ENCODE assay signal across 9 cellular contexts in the genomic region with DNA sequence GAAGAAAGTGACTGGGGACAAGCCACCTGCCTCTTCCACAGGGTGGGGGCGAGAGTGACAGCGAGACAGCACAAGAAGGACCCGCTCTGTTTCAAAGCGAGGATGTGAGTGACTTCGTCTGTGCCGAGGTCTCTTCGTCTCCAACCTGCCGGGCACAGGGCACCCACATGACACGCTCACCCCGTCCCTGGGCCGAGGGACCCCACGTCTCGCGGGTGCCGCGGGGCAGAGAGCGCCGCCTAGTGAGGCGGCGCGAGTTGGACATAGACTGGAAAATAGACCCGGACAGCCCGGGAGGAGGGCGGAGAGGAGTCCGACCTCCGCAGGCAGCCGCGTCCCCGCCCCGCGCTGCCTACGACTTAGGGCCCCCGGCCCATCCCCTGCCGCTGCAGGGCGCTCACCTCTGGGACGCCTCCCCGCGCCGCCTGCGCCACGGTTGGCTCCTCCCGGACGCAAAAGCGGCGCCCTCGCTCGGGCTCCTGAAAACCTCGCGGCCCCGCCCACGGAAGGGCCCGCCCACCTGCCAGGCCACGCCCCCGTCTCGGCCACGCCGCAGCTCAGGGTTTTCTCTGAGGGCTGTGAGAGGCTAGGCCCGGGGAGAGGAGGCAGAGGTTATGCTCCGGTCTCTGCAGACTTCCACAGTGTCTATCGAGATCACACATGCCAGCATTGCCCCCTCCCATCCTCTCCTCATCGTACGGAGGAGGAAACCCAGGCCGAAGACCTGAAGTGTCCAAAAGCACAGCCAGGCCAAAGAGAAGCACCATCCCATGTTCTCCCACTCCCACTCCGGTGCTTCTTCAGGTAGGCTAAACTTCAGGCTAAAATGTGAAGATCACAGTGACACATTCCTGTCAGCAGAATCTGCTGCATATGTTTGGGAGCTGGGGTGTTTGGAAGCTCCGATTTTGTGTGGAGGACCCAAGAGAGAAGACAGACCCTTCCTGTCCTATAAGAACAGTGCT. TPM values are rescaled to one million over a fixed set of nuclear protein-coding genes. Genes with fewer than 3 reads are reported as not detected.
DNase-seq lines count a peak whose midpoint lies in the region; ATAC-seq and TF ChIP-seq lines count a peak whose summit lies in the region.
"Had no signal": no experiment of that assay in that cellular context is flagged by ENCODE, and none has a peak within 500 bp of the region (broad histone marks: within the 10 kb centered on the region; RNA-seq: fewer than 3 reads in every experiment).

A gene with protein sequence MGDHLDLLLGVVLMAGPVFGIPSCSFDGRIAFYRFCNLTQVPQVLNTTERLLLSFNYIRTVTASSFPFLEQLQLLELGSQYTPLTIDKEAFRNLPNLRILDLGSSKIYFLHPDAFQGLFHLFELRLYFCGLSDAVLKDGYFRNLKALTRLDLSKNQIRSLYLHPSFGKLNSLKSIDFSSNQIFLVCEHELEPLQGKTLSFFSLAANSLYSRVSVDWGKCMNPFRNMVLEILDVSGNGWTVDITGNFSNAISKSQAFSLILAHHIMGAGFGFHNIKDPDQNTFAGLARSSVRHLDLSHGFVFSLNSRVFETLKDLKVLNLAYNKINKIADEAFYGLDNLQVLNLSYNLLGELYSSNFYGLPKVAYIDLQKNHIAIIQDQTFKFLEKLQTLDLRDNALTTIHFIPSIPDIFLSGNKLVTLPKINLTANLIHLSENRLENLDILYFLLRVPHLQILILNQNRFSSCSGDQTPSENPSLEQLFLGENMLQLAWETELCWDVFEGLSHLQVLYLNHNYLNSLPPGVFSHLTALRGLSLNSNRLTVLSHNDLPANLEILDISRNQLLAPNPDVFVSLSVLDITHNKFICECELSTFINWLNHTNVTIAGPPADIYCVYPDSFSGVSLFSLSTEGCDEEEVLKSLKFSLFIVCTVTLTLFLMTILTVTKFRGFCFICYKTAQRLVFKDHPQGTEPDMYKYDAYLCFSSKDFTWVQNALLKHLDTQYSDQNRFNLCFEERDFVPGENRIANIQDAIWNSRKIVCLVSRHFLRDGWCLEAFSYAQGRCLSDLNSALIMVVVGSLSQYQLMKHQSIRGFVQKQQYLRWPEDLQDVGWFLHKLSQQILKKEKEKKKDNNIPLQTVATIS (minus strand): TSS at position 454 of the 965 bp plus-strand sequence. CDS start 30,217 bp downstream, outside the sequence.

- no peak within 1 kb of the TSS for H2BK12ac ChIP-seq in mesenchymal stem cell (ENCODE audit: low read length in 2 of 2)

- H3K4me2 ChIP-seq in mesenchymal stem cell (ENCODE audit: low read length, poor library complexity, severe bottlenecking), result peak within 1 kb of the TSS; percentile 84

- H3K4me1 ChIP-seq in mesenchymal stem cell (ENCODE audit: control insufficient read depth, insufficient read depth, low read depth, low read length), result peaks cover 11% of the 10 kb centered on the region

- TF ChIP-seq CTCF in activated CD8-positive, alpha-beta T cell treated with anti-CD3 and anti-CD28 coated beads for 36 hours (IDR thresholded peaks at IDR 0.05), result peak; percentile 79

- H3K36me3 Mint-ChIP-seq in activated CD8-positive, alpha-beta T cell treated with anti-CD3 and anti-CD28 coated beads for 36 hours (ENCODE audit: low read depth), result no peaks in the 10 kb centered on the region

- no peaks in the 10 kb centered on the region for H3K79me1 ChIP-seq in mesenchymal stem cell (replicated peaks; ENCODE audit: low read length, poor library complexity, severe bottlenecking)

- H2BK120ac ChIP-seq in mesenchymal stem cell (ENCODE audit: low read depth, low read length), result peak within 1 kb of the TSS; percentile 27

- peak within 1 kb of the TSS in 1 of 2 experiments; percentile 66 for H3K18ac ChIP-seq in mesenchymal stem cell (ENCODE audit: low read depth in 1 of 2, low read length in 2 of 2)

- H3K4me3 Mint-ChIP-seq in activated CD8-positive, alpha-beta T cell treated with anti-CD3 and anti-CD28 coated beads for 36 hours, result peak within 1 kb of the TSS; percentile 68

- peak within 1 kb of the TSS; percentile 34 for H3K9ac ChIP-seq in mesenchymal stem cell (ENCODE audit: low read length)

- no peak within 1 kb of the TSS for H2BK15ac ChIP-seq in mesenchymal stem cell (ENCODE audit: low read depth, poor library complexity, severe bottlenecking)

- H3K14ac ChIP-seq in mesenchymal stem cell (ENCODE audit: low read length in 2 of 2), result no peak within 1 kb of the TSS

- ATAC-seq in GM19351 (IDR thresholded peaks at IDR 0.05; ENCODE audit: unreplicated experiment), result peak; percentile 84
- peak; percentile 86 for ATAC-seq in HG03460 (IDR thresholded peaks at IDR 0.05; ENCODE audit: unreplicated experiment)
- ATAC-seq in activated CD8-positive, alpha-beta T cell treated with anti-CD3 and anti-CD28 coated beads for 36 hours, result peak; percentile 90

- DNase-seq in C1 segment of cervical spinal cord (lab: John Stamatoyannopoulos, UW) (peak in 12 of 14 donors; percentile 11 to 78 (median 56)), NCI-H69 (lab: John Stamatoyannopoulos, UW) (peak; percentile 96), mesenchymal stem cell (peak; percentile 41)
- DNase-seq in activated CD8-positive, alpha-beta T cell treated with anti-CD3 and anti-CD28 coated beads for 36 hours, result peak; percentile 92
- peak; percentile 83 for DNase-seq in effector CD4-positive, alpha-beta T cell
- peak; percentile 83 for DNase-seq in stimulated activated CD8-positive, alpha-beta memory T cell treated with anti-CD3 and anti-CD28 coated beads, Interleukin-12 subunit alpha, Interleukin-12 subunit beta, amount 100 ng/mL, for 4 hours (ENCODE audit: low read depth)

- peaks cover 11% of the 10 kb centered on the region for H3K9me3 ChIP-seq in mesenchymal stem cell (ENCODE audit: control insufficient read depth, low read length)

- H3K27me3 ChIP-seq in mesenchymal stem cell (ENCODE audit: control insufficient read depth in 1 of 2, insufficient read depth in 1 of 2, low read length in 2 of 2), result peaks cover 27 to 44% of the 10 kb centered on the region in 2 experiments

- H4K8ac ChIP-seq in mesenchymal stem cell (ENCODE audit: low read length), result no peak within 1 kb of the TSS

- no peak within 1 kb of the TSS for H2BK5ac ChIP-seq in mesenchymal stem cell (ENCODE audit: low read depth, low read length, poor library complexity, severe bottlenecking)

- no peaks in the 10 kb centered on the region for H3K36me3 ChIP-seq in mesenchymal stem cell (ENCODE audit: control insufficient read depth in 1 of 2, insufficient read depth in 2 of 2, low read depth in 1 of 2, low read length in 2 of 2)

- H3K27ac ChIP-seq in mesenchymal stem cell (ENCODE audit: low read length, poor library complexity, severe bottlenecking), result no peak within 1 kb of the TSS

- intact Hi-C loops in activated CD8-positive, alpha-beta T cell treated with anti-CD3 and anti-CD28 coated beads for 36 hours (cut with micrococcal nuclease), result no loop called here

- no peak within 1 kb of the TSS for H4K91ac ChIP-seq in mesenchymal stem cell (ENCODE audit: low read length)

- peaks cover 5% of the 10 kb centered on the region for H3K9me3 Mint-ChIP-seq in activated CD8-positive, alpha-beta T cell treated with anti-CD3 and anti-CD28 coated beads for 36 hours

- no peaks in the 10 kb centered on the region for H3K27me3 Mint-ChIP-seq in activated CD8-positive, alpha-beta T cell treated with anti-CD3 and anti-CD28 coated beads for 36 hours

- POLR2A ChIA-PET in activated CD8-positive, alpha-beta T cell treated with anti-CD3 and anti-CD28 coated beads for 36 hours (lab: Charles Lee), result interaction anchor here (0.7 kb wide), 1 partner anchor 10 kb away, joined by 3 read pairs; no protein-coding TSS in a partner anchor

- peak within 1 kb of the TSS in 1 of 2 experiments; percentile 73 for H3K23ac ChIP-seq in mesenchymal stem cell (ENCODE audit: low read length in 2 of 2)

- 9% methylated on average over 64 of the region's 65 CpGs for WGBS in mesenchymal stem cell

- CTCF ChIA-PET in activated CD8-positive, alpha-beta T cell treated with anti-CD3 and anti-CD28 coated beads for 36 hours (lab: Charles Lee), result interaction anchor here (0.6 to 3.7 kb wide), 7 partner anchors 9 to 105 kb away, joined by 3 to 60 read pairs (median 5); no protein-coding TSS in a partner anchor

- H3K27ac Mint-ChIP-seq in activated CD8-positive, alpha-beta T cell treated with anti-CD3 and anti-CD28 coated beads for 36 hours, result peak within 1 kb of the TSS; percentile 75

- peak within 1 kb of the TSS; percentile 91 for H2AFZ ChIP-seq in mesenchymal stem cell (ENCODE audit: low read depth, low read length)

- peaks cover 14% of the 10 kb centered on the region for H3K4me1 Mint-ChIP-seq in activated CD8-positive, alpha-beta T cell treated with anti-CD3 and anti-CD28 coated beads for 36 hours (ENCODE audit: low read depth)

- H3K4ac ChIP-seq in mesenchymal stem cell (ENCODE audit: low read depth in 1 of 2, low read length in 2 of 2), result no peak within 1 kb of the TSS

- peak within 1 kb of the TSS; percentile 59 to 73 for H3K4me3 ChIP-seq in mesenchymal stem cell (ENCODE audit: insufficient read depth in 1 of 2, low read depth in 1 of 2, low read length in 2 of 2)

- no peak within 1 kb of the TSS for H2AK5ac ChIP-seq in mesenchymal stem cell (ENCODE audit: low read length, severe bottlenecking)

RNA-seq across cellular contexts. Expression of the gene that starts here (rescaled TPM):
- under 1 TPM; 0.11 to 0.38 TPM for total RNA-seq in activated CD8-positive, alpha-beta T cell treated with anti-CD3 and anti-CD28 coated beads for 36 hours
- polyA plus RNA-seq in mesenchymal stem cell (2013, experiment 1 of 2), result 0.12 TPM
- polyA plus RNA-seq in mesenchymal stem cell (2013, experiment 2 of 2), result 0.16 TPM
- total RNA-seq: T-helper 1 cell treated with Interleukin-12 subunit alpha and Interleukin-12 subunit beta and Interleukin-4 antibody, amounts not matched to agents 30 ng/mL and 1 ng/mL, for 36 hours had no signal

Comparison
In these comparisons a context has a peak if more than half of its experiments do, and no peak if none do; other contexts are left out.
1. Peak in DNase-seq and ATAC-seq in activated CD8-positive, alpha-beta T cell treated with anti-CD3 and anti-CD28 coated beads for 36 hours; RNA of the gene not detected or under 1 TPM.
2. DNase-seq: peak in every context shown above with its lines; median percentile 96 in NCI-H69; 92 in activated CD8-positive, alpha-beta T cell treated with anti-CD3 and anti-CD28 coated beads for 36 hours; 83 in effector CD4-positive, alpha-beta T cell; 83 in stimulated activated CD8-positive, alpha-beta memory T cell treated with anti-CD3 and anti-CD28 coated beads, Interleukin-12 subunit alpha, Interleukin-12 subunit beta, amount 100 ng/mL, for 4 hours; 56 in C1 segment of cervical spinal cord; 41 in mesenchymal stem cell.